12 cellular contexts compared by ENCODE assay signal in genomic region chr5:132176543-132176945, GRCh38. TPM values are rescaled to one million over a fixed set of nuclear protein-coding genes. Genes with fewer than 3 reads are reported as not detected.
DNase-seq lines count a peak whose midpoint lies in the region; ATAC-seq, FAIRE-seq and TF ChIP-seq lines count a peak whose summit lies in the region.
"Had no signal": no experiment of that assay in that cellular context is flagged by ENCODE, and none has a peak within 500 bp of the region (broad histone marks: within the 10 kb centered on the region; RNA-seq: fewer than 3 reads in every experiment).

No MANE protein-coding gene starts in this region.

- FAIRE-seq in K562 (lab: Jason Lieb, UNC): peak; percentile 40

- BruUV-seq in K562 (replicated peaks; lab: Mats Ljungman, UMichigan): no TSS peak

- TF ChIP-seq POLR2A in GM18505 (IDR thresholded peaks at IDR 0.05; ENCODE audit: borderline replicate concordance, extremely low read depth, insufficient read depth, insufficient read length) (no peak), K562 (conservative IDR thresholded peaks at IDR 0.05) (no peak)

- peak overlapping the region; percentile 61 to 81; a peak in 2 of 4 replicates for H3K9ac ChIP-seq in K562 (ENCODE audit: insufficient read depth in 1 of 2, low read depth in 2 of 2, low read length in 2 of 2)
- no peak overlapping the region for H3K9ac ChIP-seq in smooth muscle cell (ENCODE audit: low read depth)

- H3K36me3 ChIP-seq in K562 (ENCODE audit: control insufficient read depth, insufficient read depth, low read length) (peaks cover 5% of the 10 kb centered on the region; the same call in 1 of the 3 replicates), smooth muscle cell (ENCODE audit: low read depth) (no peaks in the 10 kb centered on the region)
- H3K36me3 ChIP-seq: gastroesophageal sphincter, thoracic aorta had no signal

- no peaks in the 10 kb centered on the region for H3F3A ChIP-seq in smooth muscle cell (ENCODE audit: low read depth)

- DNase-seq in NOMO-1 treated with DMSO at 0.1 percent for 48 hours (lab: John Stamatoyannopoulos, UW; ENCODE audit: unreplicated experiment): peak; percentile 52
- peak in 1 of 4 experiments; percentile 63 for DNase-seq in K562 (ENCODE audit: extremely low read depth in 1 of 4, low spot score in 3 of 4)
- no peak for DNase-seq in NCI-H446 (lab: John Stamatoyannopoulos, UW)
- no peak for DNase-seq in smooth muscle cell (lab: John Stamatoyannopoulos, UW; ENCODE audit: unreplicated experiment)
- no peak for DNase-seq in head of caudate nucleus
- DNase-seq: dorsolateral prefrontal cortex; NK-92 treated with Interleukin-12 subunit alpha and Interleukin-12 subunit beta, amount 100 ng/mL, for 24 hours had no signal

- H3K4me3 ChIP-seq in K562 (no peak overlapping the region), smooth muscle cell (no peak overlapping the region)
- H3K4me3 ChIP-seq: dorsolateral prefrontal cortex, gastroesophageal sphincter, thoracic aorta had no signal

- peak overlapping the region; percentile 82 for H3K4me2 ChIP-seq in K562 (ENCODE audit: insufficient read depth, low read length)
- H3K4me2 ChIP-seq in smooth muscle cell: no peak overlapping the region

- TF ChIP-seq CTCF in K562 (IDR thresholded peaks at IDR 0.05 in 2 of 3, conservative IDR thresholded peaks at IDR 0.05 in 1 of 3; ENCODE audit: insufficient read depth in 2 of 3, low read depth in 1 of 3, low read length in 3 of 3): no peak
- no peak for TF ChIP-seq CTCF in smooth muscle cell (IDR thresholded peaks at IDR 0.05; ENCODE audit: borderline replicate concordance, insufficient read depth, poor library complexity, severe bottlenecking)

- peaks cover 14 to 34% of the 10 kb centered on the region in 2 experiments for H3K4me1 ChIP-seq in K562 (replicated peaks in 1 of 2; ENCODE audit: control insufficient read depth in 2 of 2, insufficient read depth in 2 of 2, low read length in 2 of 2)
- H3K4me1 ChIP-seq in smooth muscle cell (ENCODE audit: low read depth): no peaks in the 10 kb centered on the region

- no peak for TF ChIP-seq RAD21 in K562 (CRISPR knock-in tag; conservative IDR thresholded peaks at IDR 0.05 in 1 of 2, IDR thresholded peaks at IDR 0.05 in 1 of 2)

- H3K27ac ChIP-seq in K562 (ENCODE audit: extremely low read depth, low read depth, low read length) (peak overlapping the region; percentile 85), smooth muscle cell (ENCODE audit: low read depth) (no peak overlapping the region)
- H3K27ac ChIP-seq: dorsolateral prefrontal cortex, gastroesophageal sphincter, thoracic aorta had no signal

- intact Hi-C loops in K562 (cut with micrococcal nuclease): loop anchor here (2.0 kb wide), 2 partner anchors 62 to 78 kb away; no protein-coding TSS in a partner anchor
- intact Hi-C loops in head of caudate nucleus (cut with DNase I): no loop called here

- no peak for TF ChIP-seq EP300 in K562 (IDR thresholded peaks at IDR 0.05; ENCODE audit: low read length)

- CTCF ChIA-PET in K562 (lab: Yijun Ruan, JAX; ENCODE audit: low intra/inter-chr PET ratio): interaction anchor here (1.5 to 2.0 kb wide), 2 partner anchors 111 to 113 kb away, joined by 3 to 18 read pairs; no protein-coding TSS in a partner anchor

- no peaks in the 10 kb centered on the region for H3K9me1 ChIP-seq in K562 (ENCODE audit: control insufficient read depth, insufficient read depth, low read length)

- in situ Hi-C loops in K562 (cut with MboI): loop anchor here (5.0 kb wide), 1 partner anchor 109 kb away; no protein-coding TSS in a partner anchor

- POLR2A ChIA-PET in K562 (lab: Yijun Ruan, JAX): interaction anchor here (1.5 kb wide), 1 partner anchor 43 kb away, joined by 3 read pairs; no protein-coding TSS in a partner anchor

- peaks cover 25% of the 10 kb centered on the region for H3K79me2 ChIP-seq in K562 (ENCODE audit: control insufficient read depth, insufficient read depth, low read length)
- H3K79me2 ChIP-seq in smooth muscle cell (ENCODE audit: low read depth): no peaks in the 10 kb centered on the region

- H2AFZ ChIP-seq in K562 (ENCODE audit: low read depth, low read length) (peak overlapping the region; percentile 76), smooth muscle cell (ENCODE audit: low read depth) (no peak overlapping the region)

- H4K20me1 ChIP-seq in K562 (replicated peaks; ENCODE audit: control insufficient read depth, insufficient read depth, low read length) (no peaks in the 10 kb centered on the region), smooth muscle cell (ENCODE audit: low read depth) (no peaks in the 10 kb centered on the region)

- 31% methylated on average over 5 of the region's 5 CpGs for WGBS in K562 (ENCODE audit: insufficient coverage, low coverage, missing lambda C conversion rate)
- 90% methylated on average over 5 of the region's 5 CpGs for WGBS in smooth muscle cell (ENCODE audit: low lambda C conversion rate)

- H3K27me3 ChIP-seq in K562 (ENCODE audit: control insufficient read depth in 2 of 2, insufficient read depth in 2 of 2, low read length in 2 of 2) (no peaks in the 10 kb centered on the region), smooth muscle cell (ENCODE audit: low read depth) (peaks cover 15% of the 10 kb centered on the region)
- H3K27me3 ChIP-seq: dorsolateral prefrontal cortex, gastroesophageal sphincter had no signal

- peak; percentile 25 for ATAC-seq in GM18505 (IDR thresholded peaks at IDR 0.05; ENCODE audit: unreplicated experiment)
- ATAC-seq in GM21526 (IDR thresholded peaks at IDR 0.05; ENCODE audit: low FRiP score, unreplicated experiment): peak; percentile 38
- peak; percentile 6 for ATAC-seq in K562
- ATAC-seq in GM19455 (IDR thresholded peaks at IDR 0.05; ENCODE audit: unreplicated experiment): no peak
- ATAC-seq: gastroesophageal sphincter had no signal

- H3K9me3 ChIP-seq in K562 (replicated peaks; ENCODE audit: control insufficient read depth, insufficient read depth, low read depth, low read length) (no peaks in the 10 kb centered on the region), smooth muscle cell (replicated peaks; ENCODE audit: low read depth) (no peaks in the 10 kb centered on the region)
- H3K9me3 ChIP-seq: gastroesophageal sphincter, thoracic aorta had no signal

TF ChIP-seq in K562, 482 proteins besides CTCF, POLR2A, EP300 and RAD21 (continues in another document):
- TF ChIP-seq ZNF311 (CRISPR knock-in tag; IDR thresholded peaks at IDR 0.05) (no peak), ILF3 (IDR thresholded peaks at IDR 0.05; ENCODE audit: borderline replicate concordance) (no peak), RFX7 (CRISPR knock-in tag; IDR thresholded peaks at IDR 0.05) (no peak), FOXP1 (CRISPR knock-in tag; IDR thresholded peaks at IDR 0.05) (no peak), ZNF217 (CRISPR knock-in tag; IDR thresholded peaks at IDR 0.05) (no peak), SIN3A (IDR thresholded peaks at IDR 0.05; ENCODE audit: borderline replicate concordance in 2 of 2, control insufficient read depth in 1 of 2, low read depth in 2 of 2, low read length in 2 of 2) (no peak), MECOM (CRISPR knock-in tag; IDR thresholded peaks at IDR 0.05) (no peak), RBM17 (IDR thresholded peaks at IDR 0.05; ENCODE audit: borderline replicate concordance, low read depth, low read length) (no peak), TAL1 (IDR thresholded peaks at IDR 0.05) (no peak), SMAD4 (CRISPR knock-in tag; conservative IDR thresholded peaks at IDR 0.05) (no peak), ZNF347 (CRISPR knock-in tag; IDR thresholded peaks at IDR 0.05; ENCODE audit: low read depth) (no peak), TCF7L2 (IDR thresholded peaks at IDR 0.05; ENCODE audit: low read depth, low read length) (no peak), CTBP1 (IDR thresholded peaks at IDR 0.05; ENCODE audit: borderline replicate concordance) (peak; percentile 30; the same call in 1 of the 2 replicates), MAZ (CRISPR knock-in tag; conservative IDR thresholded peaks at IDR 0.05 in 1 of 2, IDR thresholded peaks at IDR 0.05 in 1 of 2) (0 out of 4 replicates have a peak, but pooled peaks of 1 of the 2 experiments have one; percentile 16), TEAD2 (tag; IDR thresholded peaks at IDR 0.05) (no peak)
- TF ChIP-seq, protein P1, sequence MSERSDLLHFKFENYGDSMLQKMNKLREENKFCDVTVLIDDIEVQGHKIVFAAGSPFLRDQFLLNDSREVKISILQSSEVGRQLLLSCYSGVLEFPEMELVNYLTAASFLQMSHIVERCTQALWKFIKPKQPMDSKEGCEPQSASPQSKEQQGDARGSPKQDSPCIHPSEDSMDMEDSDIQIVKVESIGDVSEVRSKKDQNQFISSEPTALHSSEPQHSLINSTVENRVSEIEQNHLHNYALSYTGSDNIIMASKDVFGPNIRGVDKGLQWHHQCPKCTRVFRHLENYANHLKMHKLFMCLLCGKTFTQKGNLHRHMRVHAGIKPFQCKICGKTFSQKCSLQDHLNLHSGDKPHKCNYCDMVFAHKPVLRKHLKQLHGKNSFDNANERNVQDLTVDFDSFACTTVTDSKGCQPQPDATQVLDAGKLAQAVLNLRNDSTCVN (CRISPR knock-in tag; IDR thresholded peaks at IDR 0.05): no peak

RNA-seq across cellular contexts. Expression of gene P4HA2, which starts 51.1 kb away (rescaled TPM):
- total RNA-seq in K562 (2011; cell fraction: chromatin; rRNA removed; ENCODE audit: low replicate concordance): 85.5 and 109 TPM in 2 replicates
- total RNA-seq in K562 (2011; cell fraction: nucleolus; rRNA removed): 93.4 and 102 TPM in 2 replicates
- total RNA-seq in K562 (2011; cell fraction: nucleoplasm; rRNA removed): 98.7 and 106 TPM in 2 replicates
- 11.9 and 12.1 TPM in 2 replicates for total RNA-seq in K562 (2014; rRNA removed)
- 11.6 and 12.7 TPM in 2 replicates for total RNA-seq in K562 (2014; rRNA removed; fragmentation: Illumina TruSeq; extraction: Trizol)
- 11.2 and 11.4 TPM in 2 replicates for total RNA-seq in K562 (2015; rRNA removed; fragmentation: Illumina TruSeq; extraction: Trizol)
- total RNA-seq in K562 (2021): 14.2 and 14.3 TPM in 2 replicates
- polyA plus RNA-seq in K562 (2011; rRNA removed): 50.0 and 59.7 TPM in 2 replicates
- polyA plus RNA-seq in K562 (2011; cell fraction: cytosol; rRNA removed): 34.9 and 51.8 TPM in 2 replicates
- 59.8 and 76.7 TPM in 2 replicates for polyA plus RNA-seq in K562 (2011; cell fraction: nucleus; rRNA removed)
- polyA plus RNA-seq in K562 (2012): 20.8 and 31.5 TPM in 2 replicates
- polyA plus RNA-seq in K562 (2014; fragmentation: Illumina TruSeq; extraction: Trizol): 10.7 and 12.5 TPM in 2 replicates
- 10 to 100 TPM; 17.9 to 29.2 TPM for polyA plus RNA-seq in K562 (2014; fragmentation: Nextera tagmentation; extraction: Ambion mirVana)
- polyA plus RNA-seq in K562 (2014; rRNA removed): 9.6 and 10.7 TPM in 2 replicates
- 50.0 and 59.9 TPM in 2 replicates for polyA minus RNA-seq in K562 (2011; rRNA and poly(A)+ RNA removed)
- 21.2 and 21.5 TPM in 2 replicates for polyA minus RNA-seq in K562 (2011; cell fraction: cytosol; rRNA and poly(A)+ RNA removed)
- polyA minus RNA-seq in K562 (2011; cell fraction: nucleus; rRNA and poly(A)+ RNA removed): 18.2 and 27.4 TPM in 2 replicates
- total RNA-seq in smooth muscle cell: 352 and 482 TPM in 2 replicates
- 500 and 707 TPM in 2 replicates for polyA plus RNA-seq in smooth muscle cell
